Comparison of ENCODE assay signal across 8 cellular contexts in genomic region chr14:55071870-55072640, GRCh38. TPM values are rescaled to one million over a fixed set of nuclear protein-coding genes. Genes with fewer than 3 reads are reported as not detected.
DNase-seq lines count a peak whose midpoint lies in the region; ATAC-seq and TF ChIP-seq lines count a peak whose summit lies in the region.

No MANE protein-coding gene starts in this region.

- peak; percentile 38 for ATAC-seq in GM21528 (IDR thresholded peaks at IDR 0.05; ENCODE audit: low FRiP score, unreplicated experiment)
- ATAC-seq in stimulated activated memory B cell treated with anti-CD40 and anti-IgM and Interleukin-4, amounts not matched to agents 10 μg/mL and 1 μg/mL and 100 μg/mL, for 72 hours, result peak; percentile 81

- H3K9me3 Mint-ChIP-seq in stimulated activated memory B cell treated with anti-CD40 and anti-IgM and Interleukin-4, amounts not matched to agents 10 μg/mL and 1 μg/mL and 100 μg/mL, for 72 hours, result no peaks in the 10 kb centered on the region

- TF ChIP-seq CTCF in GM10266 (IDR thresholded peaks at IDR 0.05; ENCODE audit: control insufficient read depth, insufficient read depth, low read depth, missing control alignments), result no peak

- H3K4me1 Mint-ChIP-seq in stimulated activated memory B cell treated with anti-CD40 and anti-IgM and Interleukin-4, amounts not matched to agents 10 μg/mL and 1 μg/mL and 100 μg/mL, for 72 hours, result peaks cover 55% of the 10 kb centered on the region

- peak; percentile 42 for DNase-seq in GM10266 (ENCODE audit: extremely low spot score)
- peak; percentile 98 for DNase-seq in M059J (ENCODE audit: low read depth)
- peak in 49 of 58 donors; percentile 3 to 83 (median 42) for DNase-seq in anterior cingulate cortex (lab: John Stamatoyannopoulos, UW)
- DNase-seq in hippocampal formation (lab: John Stamatoyannopoulos, UW), result peak; percentile 37 to 67
- no peak for DNase-seq in Kasumi-1 (lab: John Stamatoyannopoulos, UW)
- no peak for DNase-seq in T-helper 9 cell

- H3K4me3 Mint-ChIP-seq in stimulated activated memory B cell treated with anti-CD40 and anti-IgM and Interleukin-4, amounts not matched to agents 10 μg/mL and 1 μg/mL and 100 μg/mL, for 72 hours, result peak overlapping the region; percentile 60

- H3K27ac Mint-ChIP-seq in stimulated activated memory B cell treated with anti-CD40 and anti-IgM and Interleukin-4, amounts not matched to agents 10 μg/mL and 1 μg/mL and 100 μg/mL, for 72 hours, result peak overlapping the region; percentile 90

- H3K27me3 Mint-ChIP-seq in stimulated activated memory B cell treated with anti-CD40 and anti-IgM and Interleukin-4, amounts not matched to agents 10 μg/mL and 1 μg/mL and 100 μg/mL, for 72 hours, result no peaks in the 10 kb centered on the region

- H3K36me3 Mint-ChIP-seq in stimulated activated memory B cell treated with anti-CD40 and anti-IgM and Interleukin-4, amounts not matched to agents 10 μg/mL and 1 μg/mL and 100 μg/mL, for 72 hours, result peaks cover 6% of the 10 kb centered on the region

RNA-seq across cellular contexts. Expression of gene MAPK1IP1L, which starts 20.6 kb away (rescaled TPM):
- total RNA-seq in M059J (2014; rRNA removed; shearing (Covaris generic)), result 168 and 201 TPM in 2 replicates

RNA-seq across cellular contexts. Expression of gene SOCS4, which starts 45.0 kb away (rescaled TPM):
- 12.5 and 14.1 TPM in 2 replicates for total RNA-seq in M059J (2014; rRNA removed; shearing (Covaris generic))

RNA-seq across cellular contexts. Expression of gene WDHD1, which starts 45.2 kb away (rescaled TPM):
- total RNA-seq in M059J (2014; rRNA removed; shearing (Covaris generic)), result 13.9 and 24.8 TPM in 2 replicates

RNA-seq across cellular contexts. Expression of gene LGALS3, which starts 57.0 kb away (rescaled TPM):
- total RNA-seq in M059J (2014; rRNA removed; shearing (Covaris generic)), result 56.2 and 80.1 TPM in 2 replicates

Comparison
In these comparisons a context has a peak if more than half of its experiments do, and no peak if none do; other contexts are left out.
1. DNase-seq: peak in GM10266 (single experiment), M059J (single experiment), anterior cingulate cortex (49 of 58) and hippocampal formation (2 of 2); none in Kasumi-1 (0 of 2) and T-helper 9 cell (single experiment).